ENCODE assay signal across 18 cellular contexts in the genomic region with DNA sequence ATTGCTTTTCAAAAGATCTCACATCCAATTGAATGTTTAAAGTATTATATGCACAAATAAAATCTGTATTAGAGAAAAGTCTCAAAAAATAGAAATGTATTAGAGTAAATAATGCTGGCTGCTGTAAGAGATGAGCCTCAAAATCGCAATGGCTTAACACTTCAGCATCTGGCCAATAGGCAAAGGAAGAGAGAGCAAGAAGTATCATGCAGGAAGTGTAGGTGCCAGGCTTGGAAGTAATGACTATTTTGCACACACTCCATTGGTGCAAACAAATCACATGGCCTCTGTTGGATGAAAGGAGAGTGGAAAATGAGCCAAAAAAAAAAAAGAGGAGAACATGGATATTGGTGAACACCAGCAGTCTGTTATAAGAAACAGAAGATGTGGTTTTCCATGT.
"Had no signal": no experiment of that assay in that cellular context is flagged by ENCODE, and none has a peak within 500 bp of the region (broad histone marks: within the 10 kb centered on the region; RNA-seq: fewer than 3 reads in every experiment).

No MANE protein-coding gene starts in this region.

- H3K4me3 ChIP-seq: ascending aorta had no signal

- H3K27me3 ChIP-seq: ascending aorta had no signal

- H3K27ac ChIP-seq: ascending aorta, epithelial cell of prostate had no signal

- H3K36me3 ChIP-seq: ascending aorta had no signal

- H3K4me1 ChIP-seq: ascending aorta had no signal

- H3K9me3 Mint-ChIP-seq: activated naive CD4-positive, alpha-beta T cell treated with anti-CD3 and anti-CD28 coated beads for 36 hours; activated naive CD8-positive, alpha-beta T cell treated with anti-CD3 and anti-CD28 coated beads, Interleukin-2, amount 50 U/mL, for 24 hours; activated T-helper 17 cell treated with anti-CD3 and anti-CD28 coated beads, Interleukin-2, amount 50 U/mL, for 72 hours; natural killer cell treated with Interleukin-12 subunit alpha and Interleukin-12 subunit beta and Interleukin-15 and Interleukin-18, amount 100 ng/mL, for 72 hours had no signal

- H3K4me1 Mint-ChIP-seq: activated naive CD8-positive, alpha-beta T cell treated with anti-CD3 and anti-CD28 coated beads, Interleukin-2, amount 50 U/mL, for 24 hours; activated T-helper 17 cell treated with anti-CD3 and anti-CD28 coated beads, Interleukin-2, amount 50 U/mL, for 72 hours; immature natural killer cell had no signal

- FAIRE-seq: bronchial epithelial cell, frontal cortex had no signal

- H3K9me3 ChIP-seq: ascending aorta had no signal

- DNase-seq: activated CD4-positive, alpha-beta T cell treated with anti-CD3 and anti-CD28 coated beads, Interleukin-2, amount 50 U/mL, for 1 hour; activated naive CD4-positive, alpha-beta T cell treated with anti-CD3 and anti-CD28 coated beads for 36 hours; activated naive CD8-positive, alpha-beta T cell treated with anti-CD3 and anti-CD28 coated beads, Interleukin-2, amount 50 U/mL, for 24 hours; activated T-cell treated with anti-CD3 and anti-CD28 coated beads for 4 hours; head of caudate nucleus; immature natural killer cell; posterior cingulate gyrus; stimulated activated CD4-positive, alpha-beta T cell treated with anti-CD3 and anti-CD28 coated beads, Interleukin-4, amount 100 ng/mL, for 1 hour; stimulated activated naive CD4-positive, alpha-beta T cell treated with Interleukin-2 at 50 U/mL for 16 hours; substantia nigra; trophoblast cell had no signal

- H3K27ac Mint-ChIP-seq: activated naive CD4-positive, alpha-beta T cell treated with anti-CD3 and anti-CD28 coated beads for 36 hours; activated naive CD8-positive, alpha-beta T cell treated with anti-CD3 and anti-CD28 coated beads, Interleukin-2, amount 50 U/mL, for 24 hours; activated T-helper 17 cell treated with anti-CD3 and anti-CD28 coated beads, Interleukin-2, amount 50 U/mL, for 72 hours; immature natural killer cell; natural killer cell treated with Interleukin-12 subunit alpha and Interleukin-12 subunit beta and Interleukin-15 and Interleukin-18, amount 100 ng/mL, for 72 hours had no signal

- ATAC-seq: activated CD4-positive, CD25-positive, alpha-beta regulatory T cell treated with anti-CD3 and anti-CD28 coated beads, Interleukin-2, amount 50 U/mL, for 24 hours; activated naive CD8-positive, alpha-beta T cell treated with anti-CD3 and anti-CD28 coated beads, Interleukin-2, amount 50 U/mL, for 24 hours; activated T-helper 17 cell treated with anti-CD3 and anti-CD28 coated beads, Interleukin-2, amount 50 U/mL, for 72 hours; natural killer cell treated with Interleukin-12 subunit alpha and Interleukin-12 subunit beta and Interleukin-15 and Interleukin-18, amount 100 ng/mL, for 72 hours had no signal

- H3K4me3 Mint-ChIP-seq: activated naive CD4-positive, alpha-beta T cell treated with anti-CD3 and anti-CD28 coated beads for 36 hours; activated naive CD8-positive, alpha-beta T cell treated with anti-CD3 and anti-CD28 coated beads, Interleukin-2, amount 50 U/mL, for 24 hours; activated T-helper 17 cell treated with anti-CD3 and anti-CD28 coated beads, Interleukin-2, amount 50 U/mL, for 72 hours; immature natural killer cell; natural killer cell treated with Interleukin-12 subunit alpha and Interleukin-12 subunit beta and Interleukin-15 and Interleukin-18, amount 100 ng/mL, for 72 hours had no signal

- H3K36me3 Mint-ChIP-seq: immature natural killer cell; natural killer cell treated with Interleukin-12 subunit alpha and Interleukin-12 subunit beta and Interleukin-15 and Interleukin-18, amount 100 ng/mL, for 72 hours had no signal
